In genomic region chr9:33159760-33160127, GRCh38 we compare ENCODE assay signal across 8 cellular contexts. TPM values are rescaled to one million over a fixed set of nuclear protein-coding genes. Genes with fewer than 3 reads are reported as not detected.
DNase-seq lines count a peak whose midpoint lies in the region; ATAC-seq and TF ChIP-seq lines count a peak whose summit lies in the region.

No MANE protein-coding gene starts in this region.

- no peak overlapping the region for H3K27ac Mint-ChIP-seq in WTC11

- H3K9me3 ChIP-seq in left lung: no peaks in the 10 kb centered on the region

- H3K4me3 ChIP-seq in astrocyte of the spinal cord (ENCODE audit: low read depth, low read length): no peak overlapping the region
- H3K4me3 ChIP-seq in left lung: peak overlapping the region in 1 of 2 donors; percentile 14

- ATAC-seq in HG03045 (IDR thresholded peaks at IDR 0.05; ENCODE audit: unreplicated experiment): peak; percentile 26
- peak; percentile 10 for ATAC-seq in left lung
- ATAC-seq in WTC11: no peak

- H3K4me1 Mint-ChIP-seq in WTC11: peaks cover 40% of the 10 kb centered on the region

- no peaks in the 10 kb centered on the region for H3K9me3 Mint-ChIP-seq in WTC11

- H3K36me3 ChIP-seq in left lung: no peaks in the 10 kb centered on the region

- intact Hi-C loops in left lung (cut with DNase I): no loop called here

- POLR2A ChIA-PET in WTC11 (lab: Charles Lee): no interaction called here

- CTCF ChIA-PET in WTC11 (lab: Charles Lee): no interaction called here

- TF ChIP-seq CTCF in GM13977 (IDR thresholded peaks at IDR 0.05; ENCODE audit: extremely low read depth, insufficient read depth, missing control alignments) (no peak), astrocyte of the spinal cord (IDR thresholded peaks at IDR 0.05; ENCODE audit: low read depth, low read length) (no peak), left lung (IDR thresholded peaks at IDR 0.05) (no peak), WTC11 (IDR thresholded peaks at IDR 0.05) (no peak)

- H3K4me1 ChIP-seq in left lung: peaks cover 84 to 99% of the 10 kb centered on the region in 2 donors

- no peaks in the 10 kb centered on the region for H3K36me3 Mint-ChIP-seq in WTC11

- H3K27ac ChIP-seq in left lung: peak overlapping the region; percentile 98 to 99

- no peak overlapping the region for H3K4me3 Mint-ChIP-seq in WTC11

- in situ Hi-C loops in GM13977 (cut with MboI; ENCODE audit: low pct_unique_long_range_greater_than_20kb, low sequenced_read_pairs, unreplicated experiment): loop anchor here (10.0 kb wide), 1 partner anchor 65 kb away; no protein-coding TSS in a partner anchor
- in situ Hi-C loops in astrocyte of the spinal cord (cut with HindIII; ENCODE audit: low sequenced_read_pairs): no loop called here

- no peaks in the 10 kb centered on the region; the same call in 1 of the 2 replicates for H3K27me3 Mint-ChIP-seq in WTC11 (ENCODE audit: low read depth)

- peak; percentile 41 for DNase-seq in GM13977 (ENCODE audit: low spot score)
- peak; percentile 63 for DNase-seq in SKM-1 treated with dmso at 0.1 percent for 144 hours (lab: John Stamatoyannopoulos, UW; ENCODE audit: unreplicated experiment)
- DNase-seq in astrocyte of the spinal cord (ENCODE audit: low read depth, low spot score): peak; percentile 87
- peak in 1 of 2 donors; percentile 72 for DNase-seq in left lung
- peak in 2 of 3 experiments; percentile 51 to 64 for DNase-seq in stimulated activated CD4-positive, alpha-beta T cell treated with anti-CD3 and anti-CD28 coated beads, TNF-alpha, amount 100 ng/mL, for 24 hours (ENCODE audit: low read depth in 3 of 3)
- DNase-seq in WTC11 (ENCODE audit: low spot score): no peak
- DNase-seq in NCI-H2171 (lab: John Stamatoyannopoulos, UW): no peak

- H3K27me3 ChIP-seq in left lung: no peaks in the 10 kb centered on the region

TF ChIP-seq in WTC11, 78 proteins besides CTCF, POLR2A, EP300 and RAD21:
- no peak for TF ChIP-seq ATF6 (CRISPR knock-in tag; IDR thresholded peaks at IDR 0.05)

RNA-seq across cellular contexts. Expression of gene B4GALT1, which starts 7.4 kb away (rescaled TPM):
- total RNA-seq in left lung: 100 to 1,000 TPM in 1 of 2 donors, 10 to 100 TPM in 1; 83.6 to 107 TPM
- total RNA-seq in WTC11 (2021): 19.1 to 20.2 TPM (median 19.8 TPM) in 3 replicates

Comparison
In these comparisons a context has a peak if more than half of its experiments do, and no peak if none do; other contexts are left out.
1. DNase-seq: peak in GM13977 (single experiment), SKM-1 treated with dmso at 0.1 percent for 144 hours (single experiment), astrocyte of the spinal cord (single experiment) and stimulated activated CD4-positive, alpha-beta T cell treated with anti-CD3 and anti-CD28 coated beads, TNF-alpha, amount 100 ng/mL, for 24 hours (2 of 3); none in WTC11 (single experiment) and NCI-H2171 (single experiment).